Comparison of ENCODE assay signal across 8 cellular contexts in the genomic region with DNA sequence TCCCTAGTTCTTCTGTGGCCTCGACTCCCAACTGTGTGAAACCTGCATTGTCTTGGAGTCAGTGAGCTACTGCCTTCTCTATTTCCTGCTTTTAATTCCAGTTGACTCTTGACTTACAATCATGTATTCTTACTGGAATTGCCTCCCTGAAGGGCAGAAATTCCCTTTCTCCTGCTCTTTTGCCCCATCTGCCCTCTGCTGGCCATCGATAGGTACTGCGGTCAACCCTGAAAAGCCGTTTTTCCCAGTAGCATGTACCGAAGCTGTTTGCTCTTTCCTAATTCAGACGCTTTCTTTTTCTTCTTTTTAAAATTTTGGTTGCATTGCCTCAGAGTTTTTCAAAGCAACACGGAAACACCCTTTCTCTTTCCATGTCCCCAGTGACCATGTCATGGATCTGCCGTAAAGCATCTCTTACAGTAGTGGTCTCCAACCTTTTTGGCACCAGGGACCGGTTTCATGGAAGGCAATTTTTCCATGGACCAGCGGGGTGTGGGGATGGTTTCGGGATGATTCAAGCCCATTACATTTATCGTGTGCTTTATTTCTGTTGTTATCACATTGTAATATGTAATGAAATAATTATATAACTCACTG.
A peak's percentile ranks its signal among the peaks of the same experiment; 100 is the strongest.
DNase-seq lines count a peak whose midpoint lies in the region; ATAC-seq lines count a peak whose summit lies in the region.

No MANE protein-coding gene starts in this region.

- no peaks in the 10 kb centered on the region for H3K9me3 ChIP-seq in endocrine pancreas (ENCODE audit: control insufficient read depth, low read length)

- H3K4me1 ChIP-seq in endocrine pancreas (ENCODE audit: control insufficient read depth, insufficient read depth, low read length), result no peaks in the 10 kb centered on the region

- H3K9ac ChIP-seq in endocrine pancreas (ENCODE audit: control insufficient read depth, insufficient read depth, low read length), result no peak overlapping the region

- H3K4me3 ChIP-seq in endocrine pancreas (ENCODE audit: control insufficient read depth, insufficient read depth, low read length), result peak overlapping the region; percentile 52

- H3K36me3 ChIP-seq in endocrine pancreas (ENCODE audit: control insufficient read depth, insufficient read depth, low read length), result no peaks in the 10 kb centered on the region

- peak; percentile 36 for DNase-seq in activated naive CD4-positive, alpha-beta T cell treated with Interleukin-2 at 50 U/mL for 16 hours
- no peak for DNase-seq in activated naive CD4-positive, alpha-beta T cell treated with anti-CD3 and anti-CD28 coated beads, Interleukin-2, amount 50 U/mL, for 16 hours
- peak; percentile 10 for DNase-seq in NCI-H2029 (lab: John Stamatoyannopoulos, UW)
- DNase-seq in activated CD4-positive, alpha-beta T cell treated with anti-CD3 and anti-CD28 coated beads, Interleukin-2, amount 50 U/mL, for 1 hour, result peak; percentile 33
- peak; percentile 50 for DNase-seq in midbrain (lab: John Stamatoyannopoulos, UW)
- peak; percentile 58 for DNase-seq in stimulated activated naive CD8-positive, alpha-beta T cell treated with anti-CD3 and anti-CD28 coated beads, Interleukin-15, Interleukin-2, amounts not matched to agents 100 U/mL and 50 U/mL, for 24 hours

- ATAC-seq in stimulated activated naive CD8-positive, alpha-beta T cell treated with anti-CD3 and anti-CD28 coated beads, Interleukin-15, Interleukin-2, amounts not matched to agents 100 U/mL and 50 U/mL, for 24 hours, result no peak
- no peak for ATAC-seq in GM19452 (IDR thresholded peaks at IDR 0.05; ENCODE audit: unreplicated experiment)

- H3K27me3 ChIP-seq in endocrine pancreas (ENCODE audit: control insufficient read depth, insufficient read depth, low read length), result no peaks in the 10 kb centered on the region
